ENCODE assay signal across 8 cellular contexts in the genomic region with DNA sequence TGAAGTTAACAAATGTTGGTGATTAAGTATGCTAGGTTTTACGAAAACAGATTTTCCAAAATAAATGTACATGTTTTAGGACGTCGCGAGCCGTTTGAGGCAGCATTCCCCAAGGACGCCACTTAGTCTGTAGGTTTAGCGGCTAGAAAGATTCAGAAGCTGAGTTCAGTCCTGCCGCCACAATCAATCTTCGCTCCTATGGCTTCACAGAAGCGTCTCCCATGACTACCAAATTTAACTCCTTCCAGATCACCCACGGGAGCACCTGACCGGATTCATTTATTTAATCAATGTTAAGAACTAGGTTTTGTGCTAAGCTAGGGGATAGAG. TPM values are rescaled to one million over a fixed set of nuclear protein-coding genes. Genes with fewer than 3 reads are reported as not detected.
A peak's percentile ranks its signal among the peaks of the same experiment; 100 is the strongest.
DNase-seq lines count a peak whose midpoint lies in the region; ATAC-seq, FAIRE-seq and TF ChIP-seq lines count a peak whose summit lies in the region.

No MANE protein-coding gene starts in this region.

- in situ Hi-C loops in HepG2 (cut with HindIII; ENCODE audit: extremely low pct_ligation_motif_present, low pct_unique_long_range_greater_than_20kb): no loop called here

- peaks cover 0 to 15% of the 10 kb centered on the region in 2 experiments; a peak in 4 of 5 replicates for H3K36me3 ChIP-seq in HepG2 (replicated peaks in 1 of 2; ENCODE audit: control insufficient read depth in 1 of 2, insufficient read depth in 2 of 2, low read length in 2 of 2)

- H3K27me3 Mint-ChIP-seq in central memory CD8-positive, alpha-beta T cell: no peaks in the 10 kb centered on the region

- peak overlapping the region; percentile 98 for H3K27ac Mint-ChIP-seq in central memory CD8-positive, alpha-beta T cell (ENCODE audit: low read depth)

- no peak for TF ChIP-seq RAD21 in HepG2 (CRISPR knock-in tag; IDR thresholded peaks at IDR 0.05)

- H3K9me3 Mint-ChIP-seq in central memory CD8-positive, alpha-beta T cell: no peaks in the 10 kb centered on the region

- H3K27me3 ChIP-seq in HepG2 (ENCODE audit: control insufficient read depth in 1 of 2, insufficient read depth in 2 of 2, low read length in 2 of 2): no peaks in the 10 kb centered on the region; a peak in 1 of 5 replicates

- peaks cover 14% of the 10 kb centered on the region for H3K4me1 Mint-ChIP-seq in central memory CD8-positive, alpha-beta T cell

- H3K4me3 ChIP-seq in GM12875 (ENCODE audit: low read depth, low read length): peak overlapping the region; percentile 95
- H3K4me3 ChIP-seq in HepG2 (replicated peaks in 1 of 3; ENCODE audit: insufficient read depth in 1 of 3, low read depth in 2 of 3, low read length in 3 of 3): peak overlapping the region; percentile 95 to 100 (median 98)

- WGBS in HepG2 (ENCODE audit: low lambda C conversion rate): 2% methylated on average over 12 of the region's 12 CpGs

- POLR2A ChIA-PET in HepG2 (lab: Yijun Ruan, JAX): interaction anchor here (0.6 to 1.5 kb wide), 7 partner anchors 10 to 394 kb away, joined by 4 to 7 read pairs (median 4); a partner anchor contains a TSS

- intact Hi-C loops in HepG2 (cut with micrococcal nuclease; ENCODE audit: unreplicated experiment): loop anchor here (1.0 kb wide), 1 partner anchor 392 kb away; no protein-coding TSS in a partner anchor

- H3K36me3 Mint-ChIP-seq in central memory CD8-positive, alpha-beta T cell (ENCODE audit: insufficient read depth): peaks cover 30% of the 10 kb centered on the region

- H3K27ac ChIP-seq in HepG2 (ENCODE audit: extremely low read length, insufficient read depth, low read length) (peak overlapping the region; percentile 98), temporal lobe (ENCODE audit: low read depth, low read length) (peak overlapping the region; percentile 89)

- H3K4me2 ChIP-seq in HepG2 (ENCODE audit: low read depth, low read length): peak overlapping the region; percentile 98

- ATAC-seq in central memory CD8-positive, alpha-beta T cell (replicated peaks; ENCODE audit: extremely low read depth, poor library complexity, severe bottlenecking): no peak
- peak; percentile 20 for ATAC-seq in HepG2
- ATAC-seq in GM19351 (IDR thresholded peaks at IDR 0.05; ENCODE audit: unreplicated experiment): no peak
- no peak for ATAC-seq in omental fat pad (ENCODE audit: low FRiP score)

- no peak overlapping the region for H2AFZ ChIP-seq in HepG2 (ENCODE audit: low read length)

- H3K9ac ChIP-seq in HepG2 (ENCODE audit: insufficient read depth, low read depth, low read length): peak overlapping the region; percentile 94

- H4K20me1 ChIP-seq in HepG2 (ENCODE audit: insufficient read depth, low read length): peaks cover 35% of the 10 kb centered on the region

- no peak for TF ChIP-seq POLR2A in HepG2 (IDR thresholded peaks at IDR 0.05; ENCODE audit: insufficient read depth in 1 of 2, low read depth in 2 of 2, low read length in 2 of 2)

- BruUV-seq in HepG2 (replicated peaks; lab: Mats Ljungman, UMichigan): TSS peak; percentile 93

- H3K9me3 ChIP-seq in HepG2 (ENCODE audit: low read length): no peaks in the 10 kb centered on the region

- H3K79me2 ChIP-seq in HepG2 (ENCODE audit: insufficient read depth, low read length): peaks cover 46% of the 10 kb centered on the region

- TF ChIP-seq EP300 in HepG2 (IDR thresholded peaks at IDR 0.05; ENCODE audit: low read depth in 2 of 2, low read length in 2 of 2): no peak
- no peak for TF ChIP-seq EP300 in HepG2 (CRISPR knock-in tag; IDR thresholded peaks at IDR 0.05; ENCODE audit: borderline replicate concordance)

- DNase-seq in AG08395 (ENCODE audit: low spot score) (peak; percentile 4), NCI-H82 (lab: John Stamatoyannopoulos, UW) (peak; percentile 71), HepG2 (ENCODE audit: low spot score) (peak; percentile 40), omental fat pad (ENCODE audit: low spot score) (no peak)
- no peak for DNase-seq in central memory CD8-positive, alpha-beta T cell (ENCODE audit: low spot score in 2 of 2)

- FAIRE-seq in HepG2 (lab: Jason Lieb, UNC): no peak

- TF ChIP-seq CTCF in GM12875 (IDR thresholded peaks at IDR 0.05; ENCODE audit: borderline replicate concordance, insufficient read depth, low read depth, low read length): no peak
- no peak for TF ChIP-seq CTCF in HepG2 (CRISPR knock-in tag; IDR thresholded peaks at IDR 0.05)
- TF ChIP-seq CTCF in omental fat pad (IDR thresholded peaks at IDR 0.05): no peak

- H3K4me1 ChIP-seq in HepG2 (ENCODE audit: insufficient read depth, low read length): peaks cover 41% of the 10 kb centered on the region

- H3K4me3 Mint-ChIP-seq in central memory CD8-positive, alpha-beta T cell: peak overlapping the region; percentile 98

- CTCF ChIA-PET in HepG2 (lab: Yijun Ruan, JAX; ENCODE audit: low intra/inter-chr PET ratio, low total read pairs): no interaction called here

TF ChIP-seq in HepG2, 621 proteins besides CTCF, POLR2A, EP300 and RAD21 (continues in another document):
- 0 out of 2 replicates have a peak, but pooled peaks have one; percentile 46 for TF ChIP-seq MLLT10 (CRISPR knock-in tag; IDR thresholded peaks at IDR 0.05)
- TF ChIP-seq SP140L (CRISPR knock-in tag; IDR thresholded peaks at IDR 0.05; ENCODE audit: borderline replicate concordance): no peak
- TF ChIP-seq MIER2 (CRISPR knock-in tag; IDR thresholded peaks at IDR 0.05): no peak
- no peak for TF ChIP-seq TBL1XR1 (IDR thresholded peaks at IDR 0.05; ENCODE audit: borderline replicate concordance, low read length, partially characterized antibody)
- TF ChIP-seq PHF20 (CRISPR knock-in tag; IDR thresholded peaks at IDR 0.05): no peak
- TF ChIP-seq ZSCAN30 (CRISPR knock-in tag; IDR thresholded peaks at IDR 0.05): 0 out of 2 replicates have a peak, but pooled peaks have one; percentile 50
- TF ChIP-seq ELF3 (CRISPR knock-in tag; IDR thresholded peaks at IDR 0.05): no peak
- TF ChIP-seq YY1 (IDR thresholded peaks at IDR 0.05; ENCODE audit: insufficient read depth, insufficient replicate concordance, low read depth, low read length): no peak

RNA-seq across cellular contexts. Expression of a gene that starts 0.8 kb away (rescaled TPM):
- total RNA-seq in HepG2 (2016; rRNA removed; fragmentation: Illumina TruSeq; extraction: Trizol): 194 and 260 TPM in 2 replicates
- total RNA-seq in HepG2 (2016; cell fraction: cytosol; rRNA removed; fragmentation: Illumina TruSeq; extraction: Trizol; ENCODE audit: low read depth): 48.9 and 55.6 TPM in 2 replicates
- total RNA-seq in HepG2 (2016; cell fraction: insoluble cytoplasmic fraction; rRNA removed; fragmentation: Illumina TruSeq; extraction: Trizol): 204 and 264 TPM in 2 replicates
- total RNA-seq in HepG2 (2016; cell fraction: membrane; rRNA removed; fragmentation: Illumina TruSeq; extraction: Trizol): 86.8 and 98.1 TPM in 2 replicates
- 194 and 215 TPM in 2 replicates for total RNA-seq in HepG2 (2016; cell fraction: nucleus; rRNA removed; fragmentation: Illumina TruSeq; extraction: Trizol)
- 15.4 and 21.9 TPM in 2 replicates for polyA plus RNA-seq in HepG2 (2011; rRNA removed)
- polyA plus RNA-seq in HepG2 (2011; cell fraction: cytosol; rRNA removed): 10.3 and 23.0 TPM in 2 replicates
- polyA plus RNA-seq in HepG2 (2011; cell fraction: nucleus; rRNA removed): 4.8 and 9.7 TPM in 2 replicates
- polyA plus RNA-seq in HepG2 (2012): 126 and 140 TPM in 2 replicates
- 10.5 and 11.8 TPM in 2 replicates for polyA plus RNA-seq in HepG2 (2016; cell fraction: cytosol; fragmentation: Illumina TruSeq; extraction: Trizol; ENCODE audit: low read depth)
- 87.6 and 99.1 TPM in 2 replicates for polyA plus RNA-seq in HepG2 (2016; cell fraction: insoluble cytoplasmic fraction; fragmentation: Illumina TruSeq; extraction: Trizol; ENCODE audit: low read depth)
- polyA plus RNA-seq in HepG2 (2016; cell fraction: membrane; fragmentation: Illumina TruSeq; extraction: Trizol; ENCODE audit: low read depth): 25.9 and 27.7 TPM in 2 replicates
- polyA plus RNA-seq in HepG2 (2016; cell fraction: nucleus; fragmentation: Illumina TruSeq; extraction: Trizol; ENCODE audit: insufficient read depth, low read depth): 133 and 149 TPM in 2 replicates
- polyA minus RNA-seq in HepG2 (2011; rRNA and poly(A)+ RNA removed; ENCODE audit: low replicate concordance): 18.6 and 28.9 TPM in 2 replicates
- 39.5 and 63.8 TPM in 2 replicates for polyA minus RNA-seq in HepG2 (2011; cell fraction: cytosol; rRNA and poly(A)+ RNA removed)
- polyA minus RNA-seq in HepG2 (2011; cell fraction: nucleus; rRNA and poly(A)+ RNA removed): 15.2 and 24.9 TPM in 2 replicates
- 319 TPM for total RNA-seq in temporal lobe
- total RNA-seq in omental fat pad: 10 to 100 TPM; 22.2 to 79.6 (median 32.1) TPM

RNA-seq across cellular contexts. Expression of a gene that starts 43.9 kb away (rescaled TPM):
- total RNA-seq in HepG2 (2016; rRNA removed; fragmentation: Illumina TruSeq; extraction: Trizol) (not detected in 2 replicates), temporal lobe (0.74 TPM), omental fat pad (under 1 TPM in 2 of 4 donors, not detected in 2; 0.12 to 0.28 TPM)
- not detected in 2 replicates for total RNA-seq in HepG2 (2016; cell fraction: cytosol; rRNA removed; fragmentation: Illumina TruSeq; extraction: Trizol; ENCODE audit: low read depth)
- 0.04 TPM in 1 of 2 replicates, not detected in the other for total RNA-seq in HepG2 (2016; cell fraction: insoluble cytoplasmic fraction; rRNA removed; fragmentation: Illumina TruSeq; extraction: Trizol)
- not detected in 2 replicates for total RNA-seq in HepG2 (2016; cell fraction: membrane; rRNA removed; fragmentation: Illumina TruSeq; extraction: Trizol)
- total RNA-seq in HepG2 (2016; cell fraction: nucleus; rRNA removed; fragmentation: Illumina TruSeq; extraction: Trizol): not detected in 2 replicates
- polyA plus RNA-seq in HepG2 (2011; rRNA removed): 0.03 TPM in 1 of 2 replicates, not detected in the other
- polyA plus RNA-seq in HepG2 (2011; cell fraction: cytosol; rRNA removed): not detected in 2 replicates
- 0.13 TPM in 1 of 2 replicates, not detected in the other for polyA plus RNA-seq in HepG2 (2011; cell fraction: nucleus; rRNA removed)
- not detected in 2 replicates for polyA plus RNA-seq in HepG2 (2012)
- polyA plus RNA-seq in HepG2 (2016; cell fraction: cytosol; fragmentation: Illumina TruSeq; extraction: Trizol; ENCODE audit: low read depth): not detected in 2 replicates
- polyA plus RNA-seq in HepG2 (2016; cell fraction: insoluble cytoplasmic fraction; fragmentation: Illumina TruSeq; extraction: Trizol; ENCODE audit: low read depth): not detected in 2 replicates
- polyA plus RNA-seq in HepG2 (2016; cell fraction: membrane; fragmentation: Illumina TruSeq; extraction: Trizol; ENCODE audit: low read depth): not detected in 2 replicates
- polyA plus RNA-seq in HepG2 (2016; cell fraction: nucleus; fragmentation: Illumina TruSeq; extraction: Trizol; ENCODE audit: insufficient read depth, low read depth): not detected in 2 replicates
- 0.26 TPM in 1 of 2 replicates, not detected in the other for polyA minus RNA-seq in HepG2 (2011; rRNA and poly(A)+ RNA removed; ENCODE audit: low replicate concordance)
- polyA minus RNA-seq in HepG2 (2011; cell fraction: cytosol; rRNA and poly(A)+ RNA removed): not detected in 2 replicates
- 0.13 and 0.25 TPM in 2 replicates for polyA minus RNA-seq in HepG2 (2011; cell fraction: nucleus; rRNA and poly(A)+ RNA removed)

Comparison
In these comparisons a context has a peak if more than half of its experiments do, and no peak if none do; other contexts are left out.
1. DNase-seq: peak in AG08395 (single experiment), NCI-H82 (single experiment) and HepG2 (single experiment); none in central memory CD8-positive, alpha-beta T cell (0 of 2) and omental fat pad (single experiment).